In the genomic region with DNA sequence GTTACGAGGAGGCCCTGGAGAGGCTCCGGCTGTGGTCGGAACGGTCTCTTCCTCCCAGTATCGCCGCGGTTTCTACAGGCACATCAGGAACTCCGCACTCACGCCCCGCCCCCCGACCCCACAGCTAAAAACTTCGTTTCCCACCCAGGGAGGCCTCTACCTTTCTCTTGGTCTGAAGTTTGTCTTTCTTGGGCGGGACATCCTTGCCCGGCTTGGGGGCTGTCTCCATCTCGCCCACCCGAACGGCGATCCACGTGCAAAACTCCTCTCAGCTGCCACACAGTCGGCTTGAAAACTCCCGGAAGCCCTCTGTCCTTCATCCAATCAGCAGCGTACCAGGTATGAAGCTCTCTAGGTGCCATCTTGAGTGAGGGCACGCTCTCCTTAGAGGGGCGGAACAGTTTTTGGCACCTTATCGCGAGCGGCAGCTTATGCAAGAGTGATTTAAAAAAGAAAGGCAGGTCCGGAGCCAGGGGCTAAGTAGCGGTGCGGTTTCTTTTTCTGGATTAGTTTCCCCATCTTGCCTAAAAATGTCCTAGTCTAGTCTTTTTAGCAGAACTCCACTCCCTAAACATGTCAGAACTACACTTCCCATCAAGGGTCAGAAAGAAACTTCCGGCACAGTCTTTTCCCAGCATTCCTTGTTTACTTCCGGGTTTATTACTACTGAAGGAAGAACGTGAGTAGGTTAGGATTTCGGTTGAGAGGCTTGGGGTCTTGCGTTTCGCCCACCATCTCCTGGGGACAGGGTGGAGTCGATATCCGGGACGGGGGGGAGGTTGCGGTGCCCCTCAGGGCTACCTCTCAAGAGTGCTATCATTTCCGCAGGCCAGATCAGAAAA, we compare ENCODE assay signal across 8 cellular contexts. TPM values are rescaled to one million over a fixed set of nuclear protein-coding genes. Genes with fewer than 3 reads are reported as not detected.
DNase-seq lines count a peak whose midpoint lies in the region; ATAC-seq and TF ChIP-seq lines count a peak whose summit lies in the region.

Gene PFDN6 (plus strand): TSS at position 660 of the 842 bp plus-strand sequence. CDS start 256 bp downstream, outside the sequence.
A gene with protein sequence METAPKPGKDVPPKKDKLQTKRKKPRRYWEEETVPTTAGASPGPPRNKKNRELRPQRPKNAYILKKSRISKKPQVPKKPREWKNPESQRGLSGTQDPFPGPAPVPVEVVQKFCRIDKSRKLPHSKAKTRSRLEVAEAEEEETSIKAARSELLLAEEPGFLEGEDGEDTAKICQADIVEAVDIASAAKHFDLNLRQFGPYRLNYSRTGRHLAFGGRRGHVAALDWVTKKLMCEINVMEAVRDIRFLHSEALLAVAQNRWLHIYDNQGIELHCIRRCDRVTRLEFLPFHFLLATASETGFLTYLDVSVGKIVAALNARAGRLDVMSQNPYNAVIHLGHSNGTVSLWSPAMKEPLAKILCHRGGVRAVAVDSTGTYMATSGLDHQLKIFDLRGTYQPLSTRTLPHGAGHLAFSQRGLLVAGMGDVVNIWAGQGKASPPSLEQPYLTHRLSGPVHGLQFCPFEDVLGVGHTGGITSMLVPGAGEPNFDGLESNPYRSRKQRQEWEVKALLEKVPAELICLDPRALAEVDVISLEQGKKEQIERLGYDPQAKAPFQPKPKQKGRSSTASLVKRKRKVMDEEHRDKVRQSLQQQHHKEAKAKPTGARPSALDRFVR (minus strand): TSS at position 298 of the 842 bp plus-strand sequence. CDS start 69 bp downstream, at position 229.

- peak within 1 kb of the TSS; percentile 76 for H3K27ac ChIP-seq in C4-2B

- intact Hi-C loops in dendritic cell treated with granulocyte-macrophage colony-stimulating factor and Interleukin-4, amounts not matched to agents 40 ng/mL and 50 ng/mL, for 4 days (cut with micrococcal nuclease): loop anchor here (1.0 kb wide), 2 partner anchors 10 to 18 kb away; partner anchors contain the start of gene VPS52

- DNase-seq in NCI-H524 treated with DMSO at 0.1 percent for 48 hours (lab: John Stamatoyannopoulos, UW) (peak; percentile 76), left lobe of liver (ENCODE audit: low spot score) (peak; percentile 86)
- DNase-seq in activated CD4-positive, alpha-beta T cell treated with anti-CD3 and anti-CD28 coated beads for 48 hours: peak; percentile 84
- peak; percentile 74 for DNase-seq in stimulated activated CD4-positive, alpha-beta T cell treated with anti-CD3 and anti-CD28 coated beads, Interleukin-4, amount 100 ng/mL, for 1 hour

- no peaks in the 10 kb centered on the region for H3K9me3 Mint-ChIP-seq in dendritic cell treated with granulocyte-macrophage colony-stimulating factor and Interleukin-4, amounts not matched to agents 40 ng/mL and 50 ng/mL, for 4 days

- peaks cover 54% of the 10 kb centered on the region for H3K4me1 Mint-ChIP-seq in dendritic cell treated with granulocyte-macrophage colony-stimulating factor and Interleukin-4, amounts not matched to agents 40 ng/mL and 50 ng/mL, for 4 days (ENCODE audit: low read depth)

- ATAC-seq in GM19328 (IDR thresholded peaks at IDR 0.05; ENCODE audit: unreplicated experiment) (peak; percentile 70), HG03460 (IDR thresholded peaks at IDR 0.05; ENCODE audit: unreplicated experiment) (peak; percentile 82), left lobe of liver (peak; percentile 96)

- H3K27me3 Mint-ChIP-seq in dendritic cell treated with granulocyte-macrophage colony-stimulating factor and Interleukin-4, amounts not matched to agents 40 ng/mL and 50 ng/mL, for 4 days: no peaks in the 10 kb centered on the region

- H3K36me3 Mint-ChIP-seq in dendritic cell treated with granulocyte-macrophage colony-stimulating factor and Interleukin-4, amounts not matched to agents 40 ng/mL and 50 ng/mL, for 4 days (ENCODE audit: low read depth): peaks cover 92% of the 10 kb centered on the region

- peak within 1 kb of the TSS; percentile 92 for H3K4me3 Mint-ChIP-seq in dendritic cell treated with granulocyte-macrophage colony-stimulating factor and Interleukin-4, amounts not matched to agents 40 ng/mL and 50 ng/mL, for 4 days

- no peak for TF ChIP-seq CTCF in C4-2B (conservative IDR thresholded peaks at IDR 0.05)

- H3K27ac Mint-ChIP-seq in dendritic cell treated with granulocyte-macrophage colony-stimulating factor and Interleukin-4, amounts not matched to agents 40 ng/mL and 50 ng/mL, for 4 days: peak within 1 kb of the TSS; percentile 86

RNA-seq across cellular contexts. Expression of gene PFDN6, which starts in this region (rescaled TPM):
- total RNA-seq in left lobe of liver: 19.2 TPM

RNA-seq across cellular contexts. Expression of the second gene that starts in this region (rescaled TPM):
- 17.8 TPM for total RNA-seq in left lobe of liver

Comparison
In these comparisons a context has a peak if more than half of its experiments do, and no peak if none do; other contexts are left out.
1. Peak in every context shown above with its lines: DNase-seq, ATAC-seq and H3K27ac ChIP-seq.